Comparison of ENCODE assay signal across 27 cellular contexts in the genomic region with DNA sequence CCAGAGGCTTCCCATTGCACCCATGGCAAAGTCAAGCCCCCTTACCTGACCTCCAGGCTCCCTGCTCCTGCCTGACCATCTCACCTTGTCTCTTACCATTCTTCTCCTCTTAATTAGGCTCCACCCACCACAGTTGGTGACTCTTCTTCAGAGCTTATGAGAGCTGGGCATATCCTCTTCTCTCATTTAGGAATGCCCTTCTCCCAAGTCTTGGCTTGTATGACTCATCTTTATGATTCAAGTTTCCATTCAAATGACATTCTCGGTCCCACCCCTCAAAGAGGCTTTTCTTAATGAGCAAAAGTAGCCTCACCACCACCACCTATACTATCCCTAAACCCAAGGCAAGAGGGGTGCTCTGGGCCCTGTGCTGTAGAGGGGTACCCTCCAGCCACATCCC. TPM values are rescaled to one million over a fixed set of nuclear protein-coding genes. Genes with fewer than 3 reads are reported as not detected.
DNase-seq lines count a peak whose midpoint lies in the region; ATAC-seq and TF ChIP-seq lines count a peak whose summit lies in the region.
"Had no signal": no experiment of that assay in that cellular context is flagged by ENCODE, and none has a peak within 500 bp of the region (broad histone marks: within the 10 kb centered on the region; RNA-seq: fewer than 3 reads in every experiment).

No MANE protein-coding gene starts in this region.

- no peak for TF ChIP-seq CTCF in MCF 10A (IDR thresholded peaks at IDR 0.05; ENCODE audit: unreplicated experiment)
- no peak for TF ChIP-seq CTCF in breast epithelium (IDR thresholded peaks at IDR 0.05)
- TF ChIP-seq CTCF in fibroblast of the aortic adventitia (IDR thresholded peaks at IDR 0.05; ENCODE audit: insufficient read depth, low read length), result no peak

- no peak overlapping the region for H3K4me3 ChIP-seq in breast epithelium
- no peak overlapping the region for H3K4me3 ChIP-seq in adipocyte (ENCODE audit: low read length)
- no peak overlapping the region for H3K4me3 ChIP-seq in fibroblast of the aortic adventitia (ENCODE audit: low read depth, low read length)
- H3K4me3 ChIP-seq: ascending aorta had no signal

- intact Hi-C loops in MCF 10A (cut with micrococcal nuclease) (no loop called here), breast epithelium (cut with DNase I; ENCODE audit: low total_unique reads) (loop anchor here (2.0 kb wide), 1 partner anchor 68 kb away; no protein-coding TSS in a partner anchor)

- H3K27me3 ChIP-seq in breast epithelium (no peaks in the 10 kb centered on the region), adipocyte (replicated peaks; ENCODE audit: control insufficient read depth, insufficient read depth, low read length) (no peaks in the 10 kb centered on the region)
- H3K27me3 ChIP-seq: ascending aorta, neutrophil had no signal

- no TSS peak for BruUV-seq in MCF 10A (replicated peaks; lab: Mats Ljungman, UMichigan)

- DNase-seq in MCF 10A (ENCODE audit: unreplicated experiment) (peak; percentile 68), breast epithelium (ENCODE audit: low spot score in 2 of 2) (no peak), adipocyte (ENCODE audit: low read depth) (peak; percentile 13), fibroblast of the aortic adventitia (ENCODE audit: low read depth) (peak; percentile 9), caudate nucleus (lab: John Stamatoyannopoulos, UW) (no peak), KBM-7 (no peak)
- DNase-seq: activated CD8-positive, alpha-beta T cell treated with anti-CD3 and anti-CD28 coated beads, Interleukin-2, amount 10 ng/mL, durations not matched to agents 7 days and 5 days; activated naive CD4-positive, alpha-beta T cell treated with Interleukin-2 at 50 U/mL for 16 hours; activated T-cell treated with anti-CD3 and anti-CD28 coated beads, Interleukin-2, amount 50 U/mL, for 1 hour; Caco-2; cortex of kidney; immature natural killer cell; NCI-H1105; NCI-H2081 treated with DMSO at 0.1 percent for 48 hours; NK-92 treated with Interleukin-12 subunit alpha and Interleukin-12 subunit beta, amount 100 ng/mL, for 24 hours; RPMI8226; small intestine; stimulated activated CD4-positive, alpha-beta T cell treated with anti-CD3 and anti-CD28 coated beads, Interleukin-2, amount 100 ng/mL, for 48 hours; T1000 had no signal

- POLR2A ChIA-PET in MCF 10A (lab: Yijun Ruan, JAX), result no interaction called here

- TF ChIP-seq POLR2A in breast epithelium (IDR thresholded peaks at IDR 0.05), result no peak

- H3K4me1 ChIP-seq in breast epithelium (no peaks in the 10 kb centered on the region), adipocyte (ENCODE audit: control insufficient read depth, insufficient read depth, low read length) (no peaks in the 10 kb centered on the region)
- H3K4me1 ChIP-seq: ascending aorta, Caco-2 had no signal

- peaks cover 11% of the 10 kb centered on the region for H3K4me1 Mint-ChIP-seq in MCF 10A (ENCODE audit: insufficient read depth, unreplicated experiment)
- H3K4me1 Mint-ChIP-seq: immature natural killer cell had no signal

- no peak overlapping the region for H3K9ac ChIP-seq in adipocyte (ENCODE audit: low read length)

- no peaks in the 10 kb centered on the region for H3K27me3 Mint-ChIP-seq in MCF 10A (ENCODE audit: insufficient read depth, unreplicated experiment)
- H3K27me3 Mint-ChIP-seq: stimulated activated naive CD8-positive, alpha-beta T cell treated with anti-CD3 and anti-CD28 coated beads, Interleukin-15, Interleukin-2, amounts not matched to agents 100 ng/mL and 50 ng/mL, for 24 hours; type B pancreatic cell had no signal

- no peaks in the 10 kb centered on the region for H3K9me3 ChIP-seq in breast epithelium
- H3K9me3 ChIP-seq in adipocyte (ENCODE audit: control insufficient read depth, low read length), result no peaks in the 10 kb centered on the region
- H3K9me3 ChIP-seq: ascending aorta, Caco-2, neutrophil had no signal

- H3K27ac ChIP-seq in breast epithelium (no peak overlapping the region), caudate nucleus (ENCODE audit: low read depth, low read length) (no peak overlapping the region)
- H3K27ac ChIP-seq: 22Rv1, ascending aorta, neutrophil had no signal

- H3K36me3 ChIP-seq in breast epithelium, result no peaks in the 10 kb centered on the region
- H3K36me3 ChIP-seq in adipocyte (ENCODE audit: control insufficient read depth, insufficient read depth, low read length, severe bottlenecking), result no peaks in the 10 kb centered on the region

- H3K9me3 Mint-ChIP-seq in MCF 10A (ENCODE audit: unreplicated experiment), result no peaks in the 10 kb centered on the region
- H3K9me3 Mint-ChIP-seq: immature natural killer cell; stimulated activated naive CD8-positive, alpha-beta T cell treated with anti-CD3 and anti-CD28 coated beads, Interleukin-15, Interleukin-2, amounts not matched to agents 100 ng/mL and 50 ng/mL, for 24 hours had no signal

- no peak overlapping the region for H3K27ac Mint-ChIP-seq in MCF 10A (ENCODE audit: low read depth, unreplicated experiment)
- H3K27ac Mint-ChIP-seq: activated CD8-positive, alpha-beta T cell treated with anti-CD3 and anti-CD28 coated beads, Interleukin-2, amount 10 ng/mL, durations not matched to agents 7 days and 5 days; immature natural killer cell; stimulated activated naive CD8-positive, alpha-beta T cell treated with anti-CD3 and anti-CD28 coated beads, Interleukin-15, Interleukin-2, amounts not matched to agents 100 ng/mL and 50 ng/mL, for 24 hours; type B pancreatic cell had no signal

- CTCF ChIA-PET in MCF 10A (lab: Yijun Ruan, JAX), result no interaction called here

- H3K4me3 Mint-ChIP-seq in MCF 10A (ENCODE audit: unreplicated experiment), result no peak overlapping the region
- H3K4me3 Mint-ChIP-seq: activated CD8-positive, alpha-beta T cell treated with anti-CD3 and anti-CD28 coated beads, Interleukin-2, amount 10 ng/mL, durations not matched to agents 7 days and 5 days; immature natural killer cell; stimulated activated naive CD8-positive, alpha-beta T cell treated with anti-CD3 and anti-CD28 coated beads, Interleukin-15, Interleukin-2, amounts not matched to agents 100 ng/mL and 50 ng/mL, for 24 hours; type B pancreatic cell had no signal

- no peaks in the 10 kb centered on the region for H3K36me3 Mint-ChIP-seq in MCF 10A (ENCODE audit: insufficient read depth, unreplicated experiment)
- H3K36me3 Mint-ChIP-seq: immature natural killer cell, type B pancreatic cell had no signal

- in situ Hi-C loops in KBM-7 (cut with MboI; ENCODE audit: low pct_unique_long_range_greater_than_20kb, low sequenced_read_pairs), result no loop called here

- no peak for ATAC-seq in GM21360 (IDR thresholded peaks at IDR 0.05; ENCODE audit: unreplicated experiment)
- no peak for ATAC-seq in GM21825 (IDR thresholded peaks at IDR 0.05; ENCODE audit: unreplicated experiment)
- ATAC-seq: activated CD8-positive, alpha-beta T cell treated with anti-CD3 and anti-CD28 coated beads, Interleukin-2, amount 10 ng/mL, durations not matched to agents 7 days and 5 days; SK-N-SH treated with all-trans-retinoic acid at 6 μM for 48 hours had no signal

RNA-seq across cellular contexts. Expression of gene NUDT16, which starts 55.3 kb away (rescaled TPM):
- total RNA-seq in MCF 10A (2022) (12.0 and 13.0 TPM in 2 replicates), breast epithelium (10 to 100 TPM; 20.3 to 86.7 (median 27.2) TPM), fibroblast of the aortic adventitia (ENCODE audit: low replicate concordance) (11.5 and 22.0 TPM in 2 replicates)

Comparison
In these comparisons a context has a peak if more than half of its experiments do, and no peak if none do; other contexts are left out.
1. DNase-seq: peak in MCF 10A (single experiment), adipocyte (single experiment) and fibroblast of the aortic adventitia (single experiment); none in breast epithelium (0 of 2), caudate nucleus (0 of 61) and KBM-7 (single experiment).